In genomic region chr3:59261009-59261408, GRCh38 we compare ENCODE assay signal across 24 cellular contexts.
"Had no signal": no experiment of that assay in that cellular context is flagged by ENCODE, and none has a peak within 500 bp of the region (broad histone marks: within the 10 kb centered on the region; RNA-seq: fewer than 3 reads in every experiment).

No MANE protein-coding gene starts in this region.

- H3K9me3 Mint-ChIP-seq: natural killer cell treated with Interleukin-12 subunit alpha and Interleukin-12 subunit beta and Interleukin-15 and Interleukin-18, amount 100 ng/mL, for 72 hours had no signal

- ATAC-seq: left lobe of liver; mucosa of descending colon; naive thymus-derived CD4-positive, alpha-beta T cell; natural killer cell treated with Interleukin-12 subunit alpha and Interleukin-12 subunit beta and Interleukin-15 and Interleukin-18, amount 100 ng/mL, for 72 hours; psoas muscle; sciatic nerve; stimulated activated naive B cell treated with anti-CD40 and anti-IgM and Interleukin-4, amounts not matched to agents 10 μg/mL and 1 μg/mL and 100 μg/mL, for 72 hours; stimulated activated naive CD8-positive, alpha-beta T cell treated with anti-CD3 and anti-CD28 coated beads, Interleukin-15, Interleukin-2, amounts not matched to agents 100 U/mL and 50 U/mL, for 24 hours; upper lobe of right lung had no signal

- H3K27ac ChIP-seq: ovary, psoas muscle, skin epidermis, stomach, testis, thyroid gland, upper lobe of right lung had no signal

- H3K27me3 ChIP-seq: ovary, stomach, testis, thyroid gland, upper lobe of right lung had no signal

- H3K27me3 Mint-ChIP-seq: stimulated activated naive B cell treated with anti-CD40 and anti-IgM and Interleukin-4, amounts not matched to agents 10 μg/mL and 1 μg/mL and 100 μg/mL, for 72 hours had no signal

- DNase-seq: hippocampal formation; kidney glomerular epithelial cell; left cardiac atrium; midbrain; mucosa of descending colon; naive thymus-derived CD4-positive, alpha-beta T cell; ovary; posterior cingulate gyrus; psoas muscle; stimulated activated CD4-positive, alpha-beta T cell treated with anti-CD3 and anti-CD28 coated beads, Interleukin-12 subunit alpha, Interleukin-12 subunit beta, amount 100 ng/mL, for 4 hours; stimulated activated CD4-positive, alpha-beta T cell treated with anti-CD3 and anti-CD28 coated beads, Interleukin-15, amount 100 ng/mL, for 24 hours; stimulated activated CD4-positive, alpha-beta T cell treated with anti-CD3 and anti-CD28 coated beads, Interleukin-2, amount 100 ng/mL, for 24 hours; stimulated activated CD4-positive, alpha-beta T cell treated with anti-CD3 and anti-CD28 coated beads, Interleukin-4, amount 100 ng/mL, for 1 hour; stimulated activated naive B cell treated with anti-CD40 and anti-IgM and Interleukin-4, amounts not matched to agents 10 μg/mL and 1 μg/mL and 100 μg/mL, for 72 hours; stimulated activated naive CD8-positive, alpha-beta T cell treated with anti-CD3 and anti-CD28 coated beads, Interleukin-15, Interleukin-2, amounts not matched to agents 100 U/mL and 50 U/mL, for 24 hours; stomach; testis; thyroid gland; upper lobe of right lung had no signal

- H3K27ac Mint-ChIP-seq: naive thymus-derived CD4-positive, alpha-beta T cell; natural killer cell treated with Interleukin-12 subunit alpha and Interleukin-12 subunit beta and Interleukin-15 and Interleukin-18, amount 100 ng/mL, for 72 hours; stimulated activated naive B cell treated with anti-CD40 and anti-IgM and Interleukin-4, amounts not matched to agents 10 μg/mL and 1 μg/mL and 100 μg/mL, for 72 hours had no signal

- H3K4me3 Mint-ChIP-seq: naive thymus-derived CD4-positive, alpha-beta T cell; natural killer cell treated with Interleukin-12 subunit alpha and Interleukin-12 subunit beta and Interleukin-15 and Interleukin-18, amount 100 ng/mL, for 72 hours; stimulated activated naive B cell treated with anti-CD40 and anti-IgM and Interleukin-4, amounts not matched to agents 10 μg/mL and 1 μg/mL and 100 μg/mL, for 72 hours had no signal

- H3K4me1 Mint-ChIP-seq: naive thymus-derived CD4-positive, alpha-beta T cell had no signal

- H3K36me3 Mint-ChIP-seq: natural killer cell treated with Interleukin-12 subunit alpha and Interleukin-12 subunit beta and Interleukin-15 and Interleukin-18, amount 100 ng/mL, for 72 hours had no signal

- H3K4me1 ChIP-seq: psoas muscle, stomach, testis, upper lobe of right lung had no signal

- H3K36me3 ChIP-seq: ovary, stomach, thyroid gland, upper lobe of right lung had no signal

- H3K9me3 ChIP-seq: mucosa of descending colon, ovary, psoas muscle, stomach, testis, thyroid gland, upper lobe of right lung had no signal

- H3K4me3 ChIP-seq: lung, mucosa of descending colon, ovary, psoas muscle, skin epidermis, stomach, testis, thyroid gland, upper lobe of right lung had no signal
